In genomic region chr21:35940074-35940927, GRCh38 we compare ENCODE assay signal across 9 cellular contexts.
DNase-seq lines count a peak whose midpoint lies in the region; ATAC-seq and TF ChIP-seq lines count a peak whose summit lies in the region.
"Had no signal": no experiment of that assay in that cellular context is flagged by ENCODE, and none has a peak within 500 bp of the region (broad histone marks: within the 10 kb centered on the region; RNA-seq: fewer than 3 reads in every experiment).

No MANE protein-coding gene starts in this region.

- H3K4me2 ChIP-seq in Karpas-422 (ENCODE audit: low read depth, low read length, poor library complexity, severe bottlenecking) (no peak overlapping the region), OCI-LY3 (ENCODE audit: low read length) (peak overlapping the region; percentile 89)

- no peak overlapping the region for H3K27ac Mint-ChIP-seq in CD8-positive, alpha-beta memory T cell
- H3K27ac Mint-ChIP-seq: T-helper 1 cell treated with Interleukin-12 subunit alpha and Interleukin-12 subunit beta and Interleukin-4 antibody, amounts not matched to agents 30 μg/mL and 1 μg/mL, for 36 hours had no signal

- intact Hi-C loops in colonic mucosa (cut with DNase I) = loop anchor here (10.0 kb wide), 2 partner anchors 886 to 1196 kb away; no protein-coding TSS in a partner anchor
- intact Hi-C loops in right lobe of liver (cut with DNase I) = no loop called here
- intact Hi-C loops in uterus (cut with DNase I; ENCODE audit: low total_unique reads) = no loop called here

- CTCF ChIA-PET in CD8-positive, alpha-beta memory T cell (lab: Charles Lee) = interaction anchor here (1.2 kb wide), 1 partner anchor 9 kb away, joined by 3 read pairs; no protein-coding TSS in a partner anchor

- no peak overlapping the region for H3K9ac ChIP-seq in Karpas-422 (ENCODE audit: low read length)
- H3K9ac ChIP-seq in OCI-LY3 (ENCODE audit: low read length) = peak overlapping the region; percentile 35; the same call in 1 of the 2 replicates
- no peak overlapping the region for H3K9ac ChIP-seq in colonic mucosa (ENCODE audit: low read depth in 2 of 2, low read length in 2 of 2)

- H3K9me3 ChIP-seq in Karpas-422 (ENCODE audit: low read length) (no peaks in the 10 kb centered on the region), OCI-LY3 (ENCODE audit: insufficient read depth, low read length) (no peaks in the 10 kb centered on the region), colonic mucosa (no peaks in the 10 kb centered on the region), right lobe of liver (no peaks in the 10 kb centered on the region), uterus (no peaks in the 10 kb centered on the region)
- no peaks in the 10 kb centered on the region for H3K9me3 ChIP-seq in CD8-positive, alpha-beta memory T cell (ENCODE audit: low read length)

- peak; percentile 82 for DNase-seq in DMS79 treated with DMSO at 0.1 percent for 48 hours (lab: John Stamatoyannopoulos, UW)
- DNase-seq in Karpas-422 = peak; percentile 80
- peak; percentile 29 for DNase-seq in colonic mucosa
- DNase-seq in right lobe of liver = peak in 1 of 3 donors; percentile 22
- peak; percentile 35 to 45 for DNase-seq in uterus
- DNase-seq in CD8-positive, alpha-beta memory T cell = no peak

- no peaks in the 10 kb centered on the region for H3K9me2 ChIP-seq in Karpas-422 (replicated peaks; ENCODE audit: insufficient read depth, low read length)

- TF ChIP-seq CTCF in OCI-LY3 (IDR thresholded peaks at IDR 0.05; ENCODE audit: low read depth, low read length) (peak; percentile 78), colonic mucosa (IDR thresholded peaks at IDR 0.05) (peak; percentile 62), right lobe of liver (IDR thresholded peaks at IDR 0.05) (peak; percentile 49 to 65 (median 58)), uterus (IDR thresholded peaks at IDR 0.05) (peak; percentile 61 to 79 (median 78))

- peaks cover 4% of the 10 kb centered on the region for H3K4me1 ChIP-seq in Karpas-422 (ENCODE audit: low read length)
- H3K4me1 ChIP-seq in OCI-LY3 (ENCODE audit: low read length) = peaks cover 21% of the 10 kb centered on the region
- H3K4me1 ChIP-seq in colonic mucosa = no peaks in the 10 kb centered on the region
- H3K4me1 ChIP-seq in right lobe of liver = peaks cover 0 to 3% (median 0%) of the 10 kb centered on the region in 4 donors
- H3K4me1 ChIP-seq in uterus = no peaks in the 10 kb centered on the region
- H3K4me1 ChIP-seq in CD8-positive, alpha-beta memory T cell (ENCODE audit: insufficient read depth, low read length) = no peaks in the 10 kb centered on the region

- H4K20me1 ChIP-seq in Karpas-422 (ENCODE audit: insufficient read depth, low read depth, low read length) (no peaks in the 10 kb centered on the region), OCI-LY3 (ENCODE audit: insufficient read depth, low read length) (no peaks in the 10 kb centered on the region)

- H3K79me2 ChIP-seq in Karpas-422 (ENCODE audit: low read length) (no peaks in the 10 kb centered on the region), OCI-LY3 (ENCODE audit: low read length) (no peaks in the 10 kb centered on the region)

- H3K27me3 ChIP-seq in Karpas-422 (ENCODE audit: low read length) = no peaks in the 10 kb centered on the region
- no peaks in the 10 kb centered on the region for H3K27me3 ChIP-seq in OCI-LY3 (ENCODE audit: low read depth, low read length)
- no peaks in the 10 kb centered on the region for H3K27me3 ChIP-seq in colonic mucosa
- no peaks in the 10 kb centered on the region for H3K27me3 ChIP-seq in right lobe of liver
- H3K27me3 ChIP-seq in uterus = no peaks in the 10 kb centered on the region
- no peaks in the 10 kb centered on the region for H3K27me3 ChIP-seq in CD8-positive, alpha-beta memory T cell (ENCODE audit: insufficient read depth, low read length, poor library complexity, severe bottlenecking)

- H3K36me3 Mint-ChIP-seq in CD8-positive, alpha-beta memory T cell = no peaks in the 10 kb centered on the region

- H3K4me3 Mint-ChIP-seq in CD8-positive, alpha-beta memory T cell = no peak overlapping the region
- H3K4me3 Mint-ChIP-seq: T-helper 1 cell treated with Interleukin-12 subunit alpha and Interleukin-12 subunit beta and Interleukin-4 antibody, amounts not matched to agents 30 μg/mL and 1 μg/mL, for 36 hours had no signal

- H3K27ac ChIP-seq in Karpas-422 (ENCODE audit: low read length) (no peak overlapping the region), OCI-LY3 (ENCODE audit: low read length) (no peak overlapping the region), colonic mucosa (no peak overlapping the region), right lobe of liver (no peak overlapping the region), uterus (no peak overlapping the region)
- no peak overlapping the region for H3K27ac ChIP-seq in CD8-positive, alpha-beta memory T cell (ENCODE audit: low read depth, low read length)

- H3K36me3 ChIP-seq in Karpas-422 (ENCODE audit: insufficient read depth, low read length) = no peaks in the 10 kb centered on the region
- H3K36me3 ChIP-seq in OCI-LY3 (replicated peaks; ENCODE audit: low read depth, low read length) = no peaks in the 10 kb centered on the region
- no peaks in the 10 kb centered on the region for H3K36me3 ChIP-seq in colonic mucosa
- no peaks in the 10 kb centered on the region for H3K36me3 ChIP-seq in right lobe of liver
- no peaks in the 10 kb centered on the region for H3K36me3 ChIP-seq in uterus
- H3K36me3 ChIP-seq in CD8-positive, alpha-beta memory T cell (ENCODE audit: insufficient read depth, low read length) = no peaks in the 10 kb centered on the region

- H2AFZ ChIP-seq in Karpas-422 (ENCODE audit: low read length) (no peak overlapping the region), OCI-LY3 (ENCODE audit: low read depth, low read length) (peak overlapping the region; percentile 70)

- ATAC-seq in right lobe of liver (peak; percentile 88 to 99 (median 95)), HG03354 (IDR thresholded peaks at IDR 0.05; ENCODE audit: poor library complexity, severe bottlenecking, unreplicated experiment) (no peak)

- no peaks in the 10 kb centered on the region for H3K4me1 Mint-ChIP-seq in CD8-positive, alpha-beta memory T cell

- H3K4me3 ChIP-seq in Karpas-422 (ENCODE audit: low read length) (no peak overlapping the region), OCI-LY3 (ENCODE audit: low read length) (peak overlapping the region; percentile 64), colonic mucosa (no peak overlapping the region), right lobe of liver (no peak overlapping the region), uterus (no peak overlapping the region)
- no peak overlapping the region for H3K4me3 ChIP-seq in CD8-positive, alpha-beta memory T cell (ENCODE audit: low read length)

- POLR2A ChIA-PET in CD8-positive, alpha-beta memory T cell (lab: Charles Lee) = no interaction called here

- 15% methylated on average over 11 of the region's 11 CpGs for WGBS in right lobe of liver (ENCODE audit: insufficient coverage, low coverage, low lambda C conversion rate, missing lambda C conversion rate)

- H3K27me3 Mint-ChIP-seq in CD8-positive, alpha-beta memory T cell = peaks cover 2 to 17% of the 10 kb centered on the region in 2 donors

- TF ChIP-seq POLR2A in right lobe of liver (IDR thresholded peaks at IDR 0.05) (no peak), uterus (IDR thresholded peaks at IDR 0.05) (no peak)

- H3K9me3 Mint-ChIP-seq in CD8-positive, alpha-beta memory T cell = no peaks in the 10 kb centered on the region
- H3K9me3 Mint-ChIP-seq: T-helper 1 cell treated with Interleukin-12 subunit alpha and Interleukin-12 subunit beta and Interleukin-4 antibody, amounts not matched to agents 30 μg/mL and 1 μg/mL, for 36 hours had no signal

Comparison
In these comparisons a context has a peak if more than half of its experiments do, and no peak if none do; other contexts are left out.
1. DNase-seq: peak in DMS79 treated with DMSO at 0.1 percent for 48 hours (single experiment), Karpas-422 (single experiment), colonic mucosa (single experiment) and uterus (2 of 2); none in CD8-positive, alpha-beta memory T cell (0 of 5).
2. Peak in every context shown above with its lines, with median percentiles within 50 percentile points of each other: CTCF ChIP-seq.